ENCODE assay signal across 11 cellular contexts in genomic region chr20:25230177-25230831, GRCh38. TPM values are rescaled to one million over a fixed set of nuclear protein-coding genes. Genes with fewer than 3 reads are reported as not detected.
DNase-seq lines count a peak whose midpoint lies in the region; ATAC-seq and TF ChIP-seq lines count a peak whose summit lies in the region.
"Had no signal": no experiment of that assay in that cellular context is flagged by ENCODE, and none has a peak within 500 bp of the region (broad histone marks: within the 10 kb centered on the region; RNA-seq: fewer than 3 reads in every experiment).

No MANE protein-coding gene starts in this region.

- peaks cover 11% of the 10 kb centered on the region for H3K27me3 ChIP-seq in OCI-LY3 (ENCODE audit: low read depth, low read length)
- no peaks in the 10 kb centered on the region for H3K27me3 ChIP-seq in neuronal stem cell (ENCODE audit: control insufficient read depth in 3 of 3, insufficient read depth in 3 of 3, low read depth in 1 of 3, low read length in 3 of 3)

- H2BK12ac ChIP-seq in neuronal stem cell (ENCODE audit: low read length): no peak overlapping the region

- H3K23ac ChIP-seq in neuronal stem cell (ENCODE audit: low read depth, low read length, poor library complexity): no peak overlapping the region

- H3K4me3 ChIP-seq in OCI-LY3 (ENCODE audit: low read length) (no peak overlapping the region), lower leg skin (ENCODE audit: low read depth, poor library complexity, severe bottlenecking) (no peak overlapping the region), neuronal stem cell (ENCODE audit: low read length in 2 of 2) (no peak overlapping the region)

- no peak overlapping the region for H4K8ac ChIP-seq in neuronal stem cell (ENCODE audit: low read depth, low read length)

- H3K4me1 ChIP-seq in OCI-LY3 (ENCODE audit: low read length): peaks cover 9% of the 10 kb centered on the region
- H3K4me1 ChIP-seq in neuronal stem cell (ENCODE audit: control insufficient read depth in 2 of 2, insufficient read depth in 1 of 2, low read depth in 1 of 2, low read length in 2 of 2): peaks cover 6 to 18% of the 10 kb centered on the region in 2 donors

- H3K4me1 Mint-ChIP-seq in progenitor cell of endocrine pancreas (ENCODE audit: low read depth): peaks cover 30% of the 10 kb centered on the region

- no peaks in the 10 kb centered on the region for H3K79me2 ChIP-seq in OCI-LY3 (ENCODE audit: low read length)

- H2BK120ac ChIP-seq in neuronal stem cell (ENCODE audit: low read depth, low read length): no peak overlapping the region

- H3K9me3 Mint-ChIP-seq in progenitor cell of endocrine pancreas (ENCODE audit: low read depth): no peaks in the 10 kb centered on the region
- H3K9me3 Mint-ChIP-seq: nephron had no signal

- peak overlapping the region; percentile 56 for H3K27ac Mint-ChIP-seq in progenitor cell of endocrine pancreas

- no peak overlapping the region for H2BK15ac ChIP-seq in neuronal stem cell (ENCODE audit: low read length)

- DNase-seq in progenitor cell of endocrine pancreas (ENCODE audit: low spot score, unreplicated experiment): no peak
- DNase-seq in lower leg skin (ENCODE audit: low spot score in 2 of 2): no peak
- no peak for DNase-seq in activated CD4-positive, alpha-beta T cell treated with anti-CD3 and anti-CD28 coated beads for 1 hour
- no peak for DNase-seq in neuronal stem cell (ENCODE audit: low spot score)
- DNase-seq: GF-D8, WERI-Rb-1 had no signal

- H3K4me3 Mint-ChIP-seq in progenitor cell of endocrine pancreas (ENCODE audit: low read depth): no peak overlapping the region
- H3K4me3 Mint-ChIP-seq: nephron had no signal

- no peak for TF ChIP-seq POLR2A in lower leg skin (IDR thresholded peaks at IDR 0.05)

- no peak overlapping the region for H2AK5ac ChIP-seq in neuronal stem cell (ENCODE audit: low read depth, low read length)

- no peaks in the 10 kb centered on the region for H3K27me3 Mint-ChIP-seq in progenitor cell of endocrine pancreas

- H3K4me2 ChIP-seq in OCI-LY3 (ENCODE audit: low read length) (peak overlapping the region; percentile 22; the same call in 1 of the 2 replicates), neuronal stem cell (ENCODE audit: insufficient read depth, low read length, poor library complexity, severe bottlenecking) (no peak overlapping the region)

- no peak overlapping the region for H3K4ac ChIP-seq in neuronal stem cell (ENCODE audit: low read length)

- no peak overlapping the region for H2BK5ac ChIP-seq in neuronal stem cell (ENCODE audit: low read length)

- H2AFZ ChIP-seq in OCI-LY3 (ENCODE audit: low read depth, low read length): no peak overlapping the region
- H2AFZ ChIP-seq in neuronal stem cell (ENCODE audit: low read length): no peak overlapping the region

- no peak overlapping the region for H3K14ac ChIP-seq in neuronal stem cell (ENCODE audit: low read length)

- H3K27ac ChIP-seq in OCI-LY3 (ENCODE audit: low read length): no peak overlapping the region
- H3K27ac ChIP-seq in neuronal stem cell (replicated peaks; ENCODE audit: low read length): no peak overlapping the region
- H3K27ac ChIP-seq: WERI-Rb-1 had no signal

- H3K18ac ChIP-seq in neuronal stem cell (ENCODE audit: low read length): no peak overlapping the region

- no peaks in the 10 kb centered on the region for H3K79me1 ChIP-seq in neuronal stem cell (ENCODE audit: low read depth, low read length)

- intact Hi-C loops in lower leg skin (cut with DNase I; ENCODE audit: low total_unique reads): no loop called here

- ATAC-seq in GM18873 (IDR thresholded peaks at IDR 0.05; ENCODE audit: low FRiP score, unreplicated experiment) (peak; percentile 90), HG02610 (IDR thresholded peaks at IDR 0.05; ENCODE audit: unreplicated experiment) (peak; percentile 67)
- no peak for ATAC-seq in activated CD4-positive, CD25-positive, alpha-beta regulatory T cell treated with anti-CD3 and anti-CD28 coated beads, Interleukin-2, amount 50 U/mL, for 24 hours

- 0 out of 2 replicates have a peak, but pooled peaks cover 5% of the 10 kb centered on the region for H4K20me1 ChIP-seq in OCI-LY3 (ENCODE audit: insufficient read depth, low read length)

- H3K9ac ChIP-seq in OCI-LY3 (ENCODE audit: low read length) (no peak overlapping the region), neuronal stem cell (ENCODE audit: low read depth, low read length, poor library complexity) (no peak overlapping the region)

- WGBS in lower leg skin, 2 donors: 75 to 78% methylated on average over 7 to 8 of the region's 8 CpGs
- whole genome bisulfite sequencing in neuronal stem cell (ENCODE audit: extremely low coverage in 2 of 2, insufficient read length in 2 of 2, insufficient replicate concordance in 1 of 2), 2 donors: no CpG with 5 or more reads among the region's 8 CpGs

- H3K9me3 ChIP-seq in OCI-LY3 (ENCODE audit: insufficient read depth, low read length) (no peaks in the 10 kb centered on the region), neuronal stem cell (replicated peaks in 1 of 2; ENCODE audit: control insufficient read depth in 2 of 2, insufficient read depth in 1 of 2, low read depth in 1 of 2, low read length in 2 of 2) (no peaks in the 10 kb centered on the region)

- peak; percentile 15; the same call in 1 of the 2 replicates for TF ChIP-seq CTCF in OCI-LY3 (IDR thresholded peaks at IDR 0.05; ENCODE audit: low read depth, low read length)
- TF ChIP-seq CTCF in progenitor cell of endocrine pancreas (IDR thresholded peaks at IDR 0.05; ENCODE audit: unreplicated experiment): no peak
- no peak for TF ChIP-seq CTCF in lower leg skin (IDR thresholded peaks at IDR 0.05)

- no peak overlapping the region for H4K91ac ChIP-seq in neuronal stem cell (ENCODE audit: low read depth, low read length, poor library complexity)

- H3K36me3 Mint-ChIP-seq in progenitor cell of endocrine pancreas (ENCODE audit: insufficient read depth): peaks cover 2% of the 10 kb centered on the region

- H3K36me3 ChIP-seq in OCI-LY3 (replicated peaks; ENCODE audit: low read depth, low read length) (no peaks in the 10 kb centered on the region), neuronal stem cell (replicated peaks in 1 of 2; ENCODE audit: control insufficient read depth in 2 of 2, insufficient read depth in 2 of 2, low read length in 2 of 2) (no peaks in the 10 kb centered on the region)

RNA-seq across cellular contexts. Expression of gene PYGB, which starts 17.6 kb away (rescaled TPM):
- total RNA-seq in progenitor cell of endocrine pancreas: 54.4 and 54.9 TPM in 2 replicates
- 100 to 1,000 TPM in 3 of 4 donors, 10 to 100 TPM in 1; 99.0 to 308 (median 194) TPM for total RNA-seq in lower leg skin
- 31.3 TPM for polyA plus RNA-seq in neuronal stem cell (2013, experiment 1 of 2)
- polyA plus RNA-seq in neuronal stem cell (2013, experiment 2 of 2): 32.4 TPM

RNA-seq across cellular contexts. Expression of gene ENTPD6, which starts 34.8 kb away (rescaled TPM):
- total RNA-seq in progenitor cell of endocrine pancreas (85.1 and 89.2 TPM in 2 replicates), lower leg skin (10 to 100 TPM; 37.5 to 59.7 (median 43.0) TPM)
- 50.6 TPM for polyA plus RNA-seq in neuronal stem cell (2013, experiment 1 of 2)
- 48.4 TPM for polyA plus RNA-seq in neuronal stem cell (2013, experiment 2 of 2)

Comparison
In these comparisons a context has a peak if more than half of its experiments do, and no peak if none do; other contexts are left out.
1. ATAC-seq: peak in GM18873 (single experiment) and HG02610 (single experiment); none in activated CD4-positive, CD25-positive, alpha-beta regulatory T cell treated with anti-CD3 and anti-CD28 coated beads, Interleukin-2, amount 50 U/mL, for 24 hours (0 of 2).